13 cellular contexts compared by ENCODE assay signal in the genomic region with DNA sequence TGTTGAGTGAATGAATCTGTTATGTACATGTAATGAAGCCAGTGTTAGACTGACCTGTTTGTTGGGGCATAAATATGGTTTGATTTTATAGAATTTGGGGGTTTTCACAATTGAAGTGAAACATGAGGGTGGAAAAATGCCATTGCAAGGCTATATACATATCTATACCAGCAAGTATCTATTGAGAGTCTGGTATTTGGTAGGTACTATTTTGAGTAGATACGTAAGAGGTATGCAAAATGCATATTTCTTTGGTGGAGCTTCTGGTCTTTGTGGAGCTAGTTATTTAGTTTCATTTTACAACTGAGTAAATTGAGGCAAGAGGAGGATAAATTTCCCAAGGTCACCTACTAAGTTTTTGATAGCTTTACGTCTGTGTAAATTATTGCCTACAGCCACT. TPM values are rescaled to one million over a fixed set of nuclear protein-coding genes. Genes with fewer than 3 reads are reported as not detected.
A peak's percentile ranks its signal among the peaks of the same experiment; 100 is the strongest.
DNase-seq lines count a peak whose midpoint lies in the region; ATAC-seq, FAIRE-seq and TF ChIP-seq lines count a peak whose summit lies in the region.
"Had no signal": no experiment of that assay in that cellular context is flagged by ENCODE, and none has a peak within 500 bp of the region (broad histone marks: within the 10 kb centered on the region; RNA-seq: fewer than 3 reads in every experiment).

No MANE protein-coding gene starts in this region.

- intact Hi-C loops in OCI-LY7 (cut with micrococcal nuclease; ENCODE audit: unreplicated experiment) = loop anchor here (2.0 kb wide), 1 partner anchor 20 kb away; no protein-coding TSS in a partner anchor

- H3K27ac ChIP-seq in A549 (peak overlapping the region; percentile 6 to 7; a peak in 3 of 6 replicates), OCI-LY7 (ENCODE audit: low read depth, low read length, poor library complexity, severe bottlenecking) (no peak overlapping the region), GM23248 (no peak overlapping the region)

- no peaks in the 10 kb centered on the region for H3K27me3 ChIP-seq in GM23248 (replicated peaks; ENCODE audit: insufficient read depth)

- H3K4me1 ChIP-seq in A549 (peaks cover 25% of the 10 kb centered on the region; the same call in 2 of the 3 replicates), OCI-LY7 (ENCODE audit: insufficient read depth, low read length, poor library complexity, severe bottlenecking) (peaks cover 53% of the 10 kb centered on the region), GM23248 (ENCODE audit: insufficient read depth) (no peaks in the 10 kb centered on the region)

- TF ChIP-seq RAD21 in A549 (conservative IDR thresholded peaks at IDR 0.05 in 1 of 2, IDR thresholded peaks at IDR 0.05 in 1 of 2) = no peak

- BruUV-seq in OCI-LY7 (replicated peaks; lab: Mats Ljungman, UMichigan) = no TSS peak

- H3K36me3 ChIP-seq in OCI-LY7 (ENCODE audit: insufficient read depth, low read length) = no peaks in the 10 kb centered on the region
- no peaks in the 10 kb centered on the region for H3K36me3 ChIP-seq in GM23248 (ENCODE audit: low read depth)

- TF ChIP-seq POLR2A in A549 (IDR thresholded peaks at IDR 0.05; ENCODE audit: low read length) = no peak

- H3K79me2 ChIP-seq in OCI-LY7 (ENCODE audit: insufficient read depth, low read depth, low read length) (peaks cover 9% of the 10 kb centered on the region; the same call in 1 of the 2 replicates), GM23248 (ENCODE audit: insufficient read depth) (peaks cover 97% of the 10 kb centered on the region)

- TF ChIP-seq CTCF in A549 (IDR thresholded peaks at IDR 0.05) = no peak
- TF ChIP-seq CTCF in OCI-LY7 (conservative IDR thresholded peaks at IDR 0.05; ENCODE audit: low read length) = no peak

- H3K4me3 ChIP-seq in A549 (no peak overlapping the region), OCI-LY7 (ENCODE audit: low read depth, low read length, poor library complexity, severe bottlenecking) (peak overlapping the region; percentile 45), GM23248 (no peak overlapping the region)

- no peak for DNase-seq in A549 (ENCODE audit: low read depth in 1 of 2, low spot score in 1 of 2)
- no peak for DNase-seq in OCI-LY7 (ENCODE audit: low spot score)
- no peak for DNase-seq in glomerular visceral epithelial cell (ENCODE audit: extremely low spot score)
- no peak for DNase-seq in NCI-H446 (lab: John Stamatoyannopoulos, UW)
- DNase-seq in GM23248 = no peak
- DNase-seq: activated naive CD4-positive, alpha-beta T cell; immature natural killer cell; NCI-H526 had no signal

- WGBS in A549 (ENCODE audit: missing lambda C conversion rate) = 92% methylated on average over 2 of the region's 2 CpGs
- WGBS in GM23248 (ENCODE audit: low coverage in 1 of 2, low lambda C conversion rate in 2 of 2, missing lambda C conversion rate in 2 of 2), 2 experiments = 95 to 99% methylated on average over 2 of the region's 2 CpGs

- H2AFZ ChIP-seq in OCI-LY7 (ENCODE audit: low read length) = peak overlapping the region; percentile 68; the same call in 1 of the 2 replicates
- H2AFZ ChIP-seq in GM23248 = no peak overlapping the region

- in situ Hi-C loops in GM23248 (cut with MboI) = no loop called here

- no peak for FAIRE-seq in A549 (lab: Jason Lieb, UNC)
- FAIRE-seq: TTC549 had no signal

- TF ChIP-seq EP300 in A549 (IDR thresholded peaks at IDR 0.05) = no peak

- CTCF ChIA-PET in A549 (lab: Yijun Ruan, JAX) = interaction anchor here (1.4 kb wide), 1 partner anchor 10 kb away, joined by 3 read pairs; no protein-coding TSS in a partner anchor
- CTCF ChIA-PET in OCI-LY7 (lab: Charles Lee; ENCODE audit: unreplicated experiment) = no interaction called here

- H4K20me1 ChIP-seq in OCI-LY7 (ENCODE audit: insufficient read depth, low read length) = no peaks in the 10 kb centered on the region
- H4K20me1 ChIP-seq in GM23248 (ENCODE audit: insufficient read depth) = no peaks in the 10 kb centered on the region

- no peaks in the 10 kb centered on the region for H3K9me3 ChIP-seq in A549
- H3K9me3 ChIP-seq in OCI-LY7 (ENCODE audit: low read length) = no peaks in the 10 kb centered on the region
- H3K9me3 ChIP-seq in GM23248 (ENCODE audit: low read depth) = no peaks in the 10 kb centered on the region

- H3K4me2 ChIP-seq in A549 = peak overlapping the region; percentile 40; the same call in 2 of the 3 replicates
- peak overlapping the region; percentile 74 for H3K4me2 ChIP-seq in OCI-LY7 (ENCODE audit: low read length)
- no peak overlapping the region for H3K4me2 ChIP-seq in GM23248 (ENCODE audit: unreplicated experiment)

- H3F3A ChIP-seq in GM23248 (ENCODE audit: insufficient read depth) = no peaks in the 10 kb centered on the region

- no peaks in the 10 kb centered on the region for H3K9me2 ChIP-seq in OCI-LY7 (ENCODE audit: insufficient read depth, low read length)
- no peaks in the 10 kb centered on the region for H3K9me2 ChIP-seq in GM23248 (ENCODE audit: insufficient read depth)

- no peak for ATAC-seq in A549
- ATAC-seq in GM19395 (IDR thresholded peaks at IDR 0.05; ENCODE audit: unreplicated experiment) = peak; percentile 44
- peak; percentile 53 for ATAC-seq in HG02973 (IDR thresholded peaks at IDR 0.05; ENCODE audit: unreplicated experiment)
- no peak for ATAC-seq in GM19328 (IDR thresholded peaks at IDR 0.05; ENCODE audit: unreplicated experiment)

- no peak overlapping the region for H3K9ac ChIP-seq in GM23248

- POLR2A ChIA-PET in A549 (lab: Yijun Ruan, JAX) = interaction anchor here (1.6 kb wide), 1 partner anchor 9 kb away, joined by 4 read pairs; no protein-coding TSS in a partner anchor
- POLR2A ChIA-PET in OCI-LY7 (lab: Charles Lee) = interaction anchor here (0.6 to 1.9 kb wide), 6 partner anchors 9 to 187 kb away, joined by 3 to 18 read pairs (median 9); a partner anchor contains a TSS

TF ChIP-seq in A549, 52 proteins besides CTCF, POLR2A, EP300 and RAD21:
- TF ChIP-seq, protein P1, sequence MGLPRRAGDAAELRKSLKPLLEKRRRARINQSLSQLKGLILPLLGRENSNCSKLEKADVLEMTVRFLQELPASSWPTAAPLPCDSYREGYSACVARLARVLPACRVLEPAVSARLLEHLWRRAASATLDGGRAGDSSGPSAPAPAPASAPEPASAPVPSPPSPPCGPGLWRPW (IDR thresholded peaks at IDR 0.05) = no peak

RNA-seq across cellular contexts. Expression of a gene that starts 7.3 kb away (rescaled TPM):
- polyA plus RNA-seq in A549 (2011; rRNA removed) = 17.7 and 20.8 TPM in 2 replicates
- polyA plus RNA-seq in A549 (2012; cell fraction: cytosol; rRNA removed) = 4.0 and 5.1 TPM in 2 replicates
- 5.9 and 7.1 TPM in 2 replicates for polyA plus RNA-seq in A549 (2012; cell fraction: nucleus; rRNA removed)
- 8.1 to 8.7 TPM (median 8.1 TPM) in 3 replicates for polyA plus RNA-seq in A549 (2017; fragmentation: RNase III; extraction: RNeasy Plus Mini Kit Qiagen cat#74134 plus additional on column Dnase treatment)
- 7.4 and 11.2 TPM in 2 replicates for polyA minus RNA-seq in A549 (2011; rRNA and poly(A)+ RNA removed)
- total RNA-seq in OCI-LY7 (2014; rRNA removed; shearing (Covaris generic)) = 36.4 and 38.2 TPM in 2 replicates
- total RNA-seq in OCI-LY7 (2022) = 42.6 and 52.2 TPM in 2 replicates
- total RNA-seq in GM23248 (2014; rRNA removed; shearing (Covaris generic)) = 24.0 and 36.2 TPM in 2 replicates
- polyA plus RNA-seq in GM23248 (2016; fragmentation: Nextera tagmentation; extraction: Ambion mirVana) = 12.9 and 13.5 TPM in 2 replicates

RNA-seq across cellular contexts. Expression of a gene that starts 26.2 kb away (rescaled TPM):
- polyA plus RNA-seq in A549 (2011; rRNA removed) = 19.0 and 24.8 TPM in 2 replicates
- 15.2 and 19.6 TPM in 2 replicates for polyA plus RNA-seq in A549 (2012; cell fraction: cytosol; rRNA removed)
- polyA plus RNA-seq in A549 (2012; cell fraction: nucleus; rRNA removed) = 9.3 and 9.9 TPM in 2 replicates
- polyA plus RNA-seq in A549 (2017; fragmentation: RNase III; extraction: RNeasy Plus Mini Kit Qiagen cat#74134 plus additional on column Dnase treatment) = 44.6 to 46.2 TPM (median 45.2 TPM) in 3 replicates
- polyA minus RNA-seq in A549 (2011; rRNA and poly(A)+ RNA removed) = 3.6 and 4.1 TPM in 2 replicates
- 34.0 and 51.5 TPM in 2 replicates for total RNA-seq in OCI-LY7 (2014; rRNA removed; shearing (Covaris generic))
- total RNA-seq in OCI-LY7 (2022) = 54.8 and 57.8 TPM in 2 replicates
- total RNA-seq in GM23248 (2014; rRNA removed; shearing (Covaris generic)) = 22.8 and 27.1 TPM in 2 replicates
- 17.8 and 19.2 TPM in 2 replicates for polyA plus RNA-seq in GM23248 (2016; fragmentation: Nextera tagmentation; extraction: Ambion mirVana)

RNA-seq across cellular contexts. Expression of a gene that starts 48.2 kb away (rescaled TPM):
- polyA plus RNA-seq in A549 (2011; rRNA removed) (0.22 and 0.50 TPM in 2 replicates), A549 (2017; fragmentation: RNase III; extraction: RNeasy Plus Mini Kit Qiagen cat#74134 plus additional on column Dnase treatment) (0.09 to 0.17 TPM (median 0.15 TPM) in 3 replicates), GM23248 (2016; fragmentation: Nextera tagmentation; extraction: Ambion mirVana) (4.7 and 4.9 TPM in 2 replicates)
- polyA plus RNA-seq in A549 (2012; cell fraction: cytosol; rRNA removed) = not detected in 2 replicates
- polyA plus RNA-seq in A549 (2012; cell fraction: nucleus; rRNA removed) = not detected in 2 replicates
- polyA minus RNA-seq in A549 (2011; rRNA and poly(A)+ RNA removed) = not detected in 2 replicates
- total RNA-seq in OCI-LY7 (2014; rRNA removed; shearing (Covaris generic)) = 1,460 and 1,542 TPM in 2 replicates
- 1,325 and 1,492 TPM in 2 replicates for total RNA-seq in OCI-LY7 (2022)
- total RNA-seq in GM23248 (2014; rRNA removed; shearing (Covaris generic)) = 2.3 and 3.0 TPM in 2 replicates
- total RNA-seq: progenitor cell of endocrine pancreas had no signal

Comparison
In these comparisons a context has a peak if more than half of its experiments do, and no peak if none do; other contexts are left out.
1. ATAC-seq: peak in GM19395 (single experiment) and HG02973 (single experiment); none in A549 (0 of 2) and GM19328 (single experiment).
2. H3K27ac ChIP-seq: peak in A549 (2 of 2); none in OCI-LY7 (single experiment) and GM23248 (single experiment).
3. RNA of a gene that starts 48.2 kb away (total RNA-seq): 1,325 to 1,542 TPM in OCI-LY7; 2.3 to 3.0 TPM in GM23248; every median in the first group is over 100 times any median in the second.